ENCODE assay signal across 19 cellular contexts in the genomic region with DNA sequence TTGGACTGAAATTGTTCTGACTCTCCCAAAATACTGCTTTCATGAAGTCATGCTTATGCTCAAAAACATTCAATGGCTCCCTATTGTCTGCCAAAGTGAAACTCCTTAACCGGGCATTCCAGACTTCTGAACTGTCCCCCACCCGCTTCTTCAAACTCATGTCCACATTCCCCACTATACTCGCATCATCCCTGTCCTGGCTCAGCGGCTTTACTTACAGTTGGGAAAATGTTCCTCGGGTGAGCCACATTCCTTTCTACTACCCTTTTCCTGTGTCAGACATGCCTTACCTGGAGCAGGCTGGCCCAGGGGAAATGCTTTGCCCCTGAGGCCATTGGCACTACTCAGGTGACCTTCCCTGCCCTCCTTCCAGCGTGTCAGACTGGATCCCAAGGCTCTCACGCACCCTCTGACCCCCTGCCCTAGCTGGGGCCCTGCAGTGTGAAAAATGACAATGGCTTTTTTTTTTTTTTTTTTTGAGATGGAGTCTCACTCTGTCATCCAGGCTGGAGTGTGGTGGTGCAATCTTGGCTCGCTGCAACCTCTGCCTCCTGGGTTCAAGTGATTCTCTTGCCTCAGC. TPM values are rescaled to one million over a fixed set of nuclear protein-coding genes. Genes with fewer than 3 reads are reported as not detected.
DNase-seq lines count a peak whose midpoint lies in the region; ATAC-seq, FAIRE-seq and TF ChIP-seq lines count a peak whose summit lies in the region.
"Had no signal": no experiment of that assay in that cellular context is flagged by ENCODE, and none has a peak within 500 bp of the region (broad histone marks: within the 10 kb centered on the region; RNA-seq: fewer than 3 reads in every experiment).

No MANE protein-coding gene starts in this region.

- no peaks in the 10 kb centered on the region for H3K79me1 ChIP-seq in H1 (ENCODE audit: low read depth, low read length)

- H3K4me1 ChIP-seq in heart left ventricle (peaks cover 13 to 79% (median 49%) of the 10 kb centered on the region in 12 donors), H1 (replicated peaks in 1 of 4; ENCODE audit: control insufficient read depth in 3 of 4, insufficient read depth in 4 of 4, low read length in 3 of 4) (peaks cover 0 to 27% (median 21%) of the 10 kb centered on the region in 4 experiments; a peak in 6 of 7 replicates), upper lobe of right lung (peaks cover 56% of the 10 kb centered on the region)
- peaks cover 8 to 30% of the 10 kb centered on the region in 2 donors for H3K4me1 ChIP-seq in naive thymus-derived CD4-positive, alpha-beta T cell (ENCODE audit: control insufficient read depth in 2 of 2, insufficient read depth in 2 of 2, low read length in 2 of 2)

- H2BK5ac ChIP-seq in H1 (ENCODE audit: low read depth, low read length): no peak overlapping the region

- H3K36me3 ChIP-seq in heart left ventricle (peaks cover 0 to 10% (median 0%) of the 10 kb centered on the region in 9 donors), H1 (ENCODE audit: control insufficient read depth in 2 of 4, insufficient read depth in 4 of 4, low read length in 3 of 4) (no peaks in the 10 kb centered on the region), upper lobe of right lung (no peaks in the 10 kb centered on the region)
- no peaks in the 10 kb centered on the region for H3K36me3 ChIP-seq in naive thymus-derived CD4-positive, alpha-beta T cell (ENCODE audit: control insufficient read depth in 2 of 3, insufficient read depth in 3 of 3, low read length in 3 of 3)
- H3K36me3 ChIP-seq: colonic mucosa, prostate gland, suprapubic skin had no signal

- WGBS in heart left ventricle, 4 donors: 76 to 81% (median 79%) methylated on average over 8 of the region's 8 CpGs
- WGBS in H1 (ENCODE audit: extremely low coverage in 1 of 2, insufficient coverage in 1 of 2, insufficient read length in 1 of 2, insufficient replicate concordance in 2 of 2, low coverage in 1 of 2, low lambda C conversion rate in 2 of 2, missing lambda C conversion rate in 1 of 2), 2 experiments: 84% methylated on average over 7 of the region's 8 CpGs; no CpG with 5 or more reads in 1 of the 2 experiments

- no peak overlapping the region for H2BK15ac ChIP-seq in H1 (ENCODE audit: low read length)

- no peak overlapping the region for H2BK20ac ChIP-seq in H1 (ENCODE audit: low read length)

- no peak overlapping the region for H2AFZ ChIP-seq in H1 (ENCODE audit: low read length)

- H3K27ac Mint-ChIP-seq in naive thymus-derived CD4-positive, alpha-beta T cell: peak overlapping the region in 7 of 9 donors; percentile 62 to 95 (median 80)
- H3K27ac Mint-ChIP-seq: activated naive CD4-positive, alpha-beta T cell treated with anti-CD3 and anti-CD28 coated beads, Interleukin-2, amount 50 U/mL, for 72 hours had no signal

- peaks cover 0 to 31% (median 4%) of the 10 kb centered on the region in 5 donors for H3K27me3 Mint-ChIP-seq in naive thymus-derived CD4-positive, alpha-beta T cell
- peaks cover 11% of the 10 kb centered on the region for H3K27me3 Mint-ChIP-seq in activated T-cell treated with anti-CD3 and anti-CD28 coated beads, Interleukin-2, amount 50 U/mL, for 4 hours (ENCODE audit: low read depth)

- intact Hi-C loops in heart left ventricle (cut with DNase I): no loop called here
- intact Hi-C loops in left cardiac atrium (cut with DNase I): no loop called here
- intact Hi-C loops in naive thymus-derived CD4-positive, alpha-beta T cell (cut with micrococcal nuclease): no loop called here
- intact Hi-C loops in upper lobe of right lung (cut with DNase I): no loop called here

- CTCF ChIA-PET in H1 (lab: Charles Lee; ENCODE audit: partially characterized antibody): interaction anchor here (1.3 to 15.6 kb wide), 4 partner anchors 11 to 26 kb away, joined by 5 to 260 read pairs (median 10); no protein-coding TSS in a partner anchor
- CTCF ChIA-PET in naive thymus-derived CD4-positive, alpha-beta T cell (lab: Charles Lee): no interaction called here

- ATAC-seq in heart left ventricle (no peak), left cardiac atrium (no peak), upper lobe of right lung (no peak), GM21576 (IDR thresholded peaks at IDR 0.05; ENCODE audit: unreplicated experiment) (no peak)
- ATAC-seq in naive thymus-derived CD4-positive, alpha-beta T cell: no peak
- ATAC-seq in activated T-cell treated with anti-CD3 and anti-CD28 coated beads, Interleukin-2, amount 50 U/mL, for 4 hours: no peak
- ATAC-seq: activated naive CD4-positive, alpha-beta T cell treated with anti-CD3 and anti-CD28 coated beads, Interleukin-2, amount 50 U/mL, for 72 hours had no signal

- H3K4me2 ChIP-seq in H1 (ENCODE audit: insufficient read depth in 1 of 2, low read depth in 2 of 2, low read length in 2 of 2): no peak overlapping the region
- H3K4me2 ChIP-seq: KMS-11 had no signal

- H3K9me3 Mint-ChIP-seq in naive thymus-derived CD4-positive, alpha-beta T cell: no peaks in the 10 kb centered on the region
- H3K9me3 Mint-ChIP-seq in activated T-cell treated with anti-CD3 and anti-CD28 coated beads, Interleukin-2, amount 50 U/mL, for 4 hours: no peaks in the 10 kb centered on the region
- H3K9me3 Mint-ChIP-seq: activated naive CD4-positive, alpha-beta T cell treated with anti-CD3 and anti-CD28 coated beads, Interleukin-2, amount 50 U/mL, for 72 hours had no signal

- H3K9me3 ChIP-seq in heart left ventricle (no peaks in the 10 kb centered on the region), H1 (ENCODE audit: insufficient read depth in 2 of 2, low read depth in 1 of 2, low read length in 1 of 2) (no peaks in the 10 kb centered on the region), upper lobe of right lung (no peaks in the 10 kb centered on the region)
- no peaks in the 10 kb centered on the region for H3K9me3 ChIP-seq in naive thymus-derived CD4-positive, alpha-beta T cell (ENCODE audit: control insufficient read depth in 2 of 3, low read length in 3 of 3)
- H3K9me3 ChIP-seq: colonic mucosa, prostate gland, suprapubic skin had no signal

- FAIRE-seq in H1 (lab: Jason Lieb, UNC): no peak
- FAIRE-seq: H54 had no signal

- no peak overlapping the region for H4K91ac ChIP-seq in H1 (replicated peaks; ENCODE audit: insufficient read length, low read length)

- H3K4ac ChIP-seq in H1 (replicated peaks; ENCODE audit: insufficient read length, low read depth, low read length): no peak overlapping the region

- H3K14ac ChIP-seq in H1 (ENCODE audit: insufficient read length): no peak overlapping the region

- POLR2A ChIA-PET in H1 (lab: Charles Lee; ENCODE audit: partially characterized antibody): interaction anchor here (1.5 to 5.7 kb wide), 4 partner anchors 7 to 195 kb away, joined by 3 to 30 read pairs (median 16); a partner anchor contains a TSS
- POLR2A ChIA-PET in naive thymus-derived CD4-positive, alpha-beta T cell (lab: Charles Lee): no interaction called here

- H3K27ac ChIP-seq in heart left ventricle (peak overlapping the region in 11 of 12 donors; percentile 89 to 99 (median 95)), H1 (ENCODE audit: low read depth, low read length) (no peak overlapping the region), upper lobe of right lung (peak overlapping the region; percentile 89)
- no peak overlapping the region for H3K27ac ChIP-seq in naive thymus-derived CD4-positive, alpha-beta T cell (ENCODE audit: low read depth, low read length)
- H3K27ac ChIP-seq: KMS-11 had no signal

- H3K23ac ChIP-seq in H1 (ENCODE audit: insufficient read length): no peak overlapping the region

- peak overlapping the region; percentile 40; the same call in 1 of the 2 replicates for H2AK5ac ChIP-seq in H1 (ENCODE audit: low read depth, low read length)

- H3K27me3 ChIP-seq in heart left ventricle (peaks cover 0 to 12% (median 0%) of the 10 kb centered on the region in 9 donors), H1 (replicated peaks in 1 of 4; ENCODE audit: control insufficient read depth in 3 of 4, extremely low read depth in 1 of 4, insufficient read depth in 3 of 4, low read length in 3 of 4) (peaks cover 1 to 19% (median 11%) of the 10 kb centered on the region in 4 experiments; a peak in 6 of 7 replicates), upper lobe of right lung (no peaks in the 10 kb centered on the region)
- no peaks in the 10 kb centered on the region for H3K27me3 ChIP-seq in naive thymus-derived CD4-positive, alpha-beta T cell (ENCODE audit: control insufficient read depth in 2 of 2, insufficient read depth in 2 of 2, low read length in 2 of 2)
- H3K27me3 ChIP-seq: suprapubic skin had no signal

- no peak overlapping the region for H2BK120ac ChIP-seq in H1 (replicated peaks; ENCODE audit: low read depth, low read length)

- peaks cover 4 to 36% (median 25%) of the 10 kb centered on the region in 7 donors for H3K4me1 Mint-ChIP-seq in naive thymus-derived CD4-positive, alpha-beta T cell
- H3K4me1 Mint-ChIP-seq in activated T-cell treated with anti-CD3 and anti-CD28 coated beads, Interleukin-2, amount 50 U/mL, for 4 hours (ENCODE audit: low read depth): peaks cover 20% of the 10 kb centered on the region

- TF ChIP-seq EP300 in H1 (IDR thresholded peaks at IDR 0.05; ENCODE audit: borderline replicate concordance in 1 of 2, low read depth in 2 of 2, low read length in 2 of 2): no peak

- no peak overlapping the region for H2BK12ac ChIP-seq in H1 (ENCODE audit: low read depth, low read length)

- H3K9ac ChIP-seq in H1 (replicated peaks in 1 of 4; ENCODE audit: extremely low read depth in 1 of 4, low read depth in 3 of 4, low read length in 3 of 4): no peak overlapping the region
- H3K9ac ChIP-seq: KMS-11 had no signal

- H4K5ac ChIP-seq in H1 (ENCODE audit: insufficient read length, low read depth, low read length): no peak overlapping the region

- TF ChIP-seq POLR2A in heart left ventricle (IDR thresholded peaks at IDR 0.05) (no peak), H1 (IDR thresholded peaks at IDR 0.05; ENCODE audit: control extremely low read depth in 1 of 2, low read depth in 2 of 2, low read length in 2 of 2) (no peak)

- no peak overlapping the region for H3K18ac ChIP-seq in H1 (ENCODE audit: extremely low read depth, low read length)

- H4K20me1 ChIP-seq in H1 (replicated peaks in 1 of 2; ENCODE audit: control insufficient read depth in 1 of 2, insufficient read depth in 2 of 2, low read length in 2 of 2): no peaks in the 10 kb centered on the region

- H3K23me2 ChIP-seq in H1 (ENCODE audit: low read depth, low read length): peaks cover 2% of the 10 kb centered on the region; the same call in 1 of the 2 replicates

- H3K4me3 Mint-ChIP-seq in naive thymus-derived CD4-positive, alpha-beta T cell: peak overlapping the region in 1 of 10 donors; percentile 29
- H3K4me3 Mint-ChIP-seq in activated T-cell treated with anti-CD3 and anti-CD28 coated beads, Interleukin-2, amount 50 U/mL, for 4 hours: no peak overlapping the region

- no peak for TF ChIP-seq RAD21 in H1 (IDR thresholded peaks at IDR 0.05 in 1 of 2, conservative IDR thresholded peaks at IDR 0.05 in 1 of 2; ENCODE audit: low read depth in 2 of 2, low read length in 2 of 2)

- H4K8ac ChIP-seq in H1 (ENCODE audit: extremely low read depth, insufficient read depth, low read length): no peak overlapping the region

- no peaks in the 10 kb centered on the region for H3K79me2 ChIP-seq in H1 (ENCODE audit: control insufficient read depth in 1 of 2, insufficient read depth in 2 of 2, low read length in 2 of 2)

- H3K4me3 ChIP-seq in heart left ventricle: no peak overlapping the region
- H3K4me3 ChIP-seq in H1 (ENCODE audit: extremely low read depth in 1 of 4, insufficient read depth in 2 of 4, low read depth in 3 of 4, low read length in 4 of 4): no peak overlapping the region
- no peak overlapping the region for H3K4me3 ChIP-seq in naive thymus-derived CD4-positive, alpha-beta T cell (ENCODE audit: low read length)
- H3K4me3 ChIP-seq in upper lobe of right lung: no peak overlapping the region
- H3K4me3 ChIP-seq: colonic mucosa, prostate gland, suprapubic skin had no signal

- H3K56ac ChIP-seq in H1 (replicated peaks; ENCODE audit: insufficient read length, low read depth, low read length): no peak overlapping the region

- DNase-seq in heart left ventricle (peak in 1 of 5 donors; percentile 21), left cardiac atrium (no peak), H1 (ENCODE audit: low read depth in 1 of 2, low spot score in 2 of 2) (no peak), upper lobe of right lung (no peak), NCI-H345 (lab: John Stamatoyannopoulos, UW) (no peak)
- peak in 1 of 9 donors; percentile 1 for DNase-seq in naive thymus-derived CD4-positive, alpha-beta T cell
- DNase-seq in activated T-cell treated with anti-CD3 and anti-CD28 coated beads, Interleukin-2, amount 50 U/mL, for 4 hours: no peak
- DNase-seq: activated CD8-positive, alpha-beta memory T cell treated with anti-CD3 and anti-CD28 coated beads for 24 hours; colonic mucosa; foreskin fibroblast; left colon; NCI-H2081 had no signal

- H3K36me3 Mint-ChIP-seq in naive thymus-derived CD4-positive, alpha-beta T cell: no peaks in the 10 kb centered on the region
- H3K36me3 Mint-ChIP-seq in activated T-cell treated with anti-CD3 and anti-CD28 coated beads, Interleukin-2, amount 50 U/mL, for 4 hours (ENCODE audit: insufficient read depth): no peaks in the 10 kb centered on the region
- H3K36me3 Mint-ChIP-seq: activated naive CD4-positive, alpha-beta T cell treated with anti-CD3 and anti-CD28 coated beads, Interleukin-2, amount 50 U/mL, for 72 hours had no signal

- TF ChIP-seq CTCF in heart left ventricle (IDR thresholded peaks at IDR 0.05) (no peak), H1 (IDR thresholded peaks at IDR 0.05; ENCODE audit: control extremely low read depth in 1 of 3, insufficient read depth in 1 of 3, low read depth in 1 of 3, low read length in 3 of 3) (no peak), upper lobe of right lung (IDR thresholded peaks at IDR 0.05) (no peak)

RNA-seq across cellular contexts. Expression of a gene that starts 5.3 kb away (rescaled TPM):
- total RNA-seq in heart left ventricle (10 to 100 TPM; 11.8 to 37.9 (median 21.9) TPM), left cardiac atrium (10 to 100 TPM; 45.7 to 70.8 TPM), upper lobe of right lung (34.3 TPM)
- polyA plus RNA-seq in heart left ventricle (10 to 100 TPM; 16.7 to 25.9 TPM), H1 (2011; rRNA removed) (2.7 and 3.3 TPM in 2 replicates)
- total RNA-seq in H1 (2021; fragmentation: NEBNext Ultra II Directional; extraction: Animal tissue kit (Norgen Biotek cat#: 25700)): 3.7 and 4.0 TPM in 2 replicates
- polyA plus RNA-seq in H1 (2011; cell fraction: cytosol; rRNA removed): 1.7 TPM
- 1.7 TPM for polyA plus RNA-seq in H1 (2011; cell fraction: nucleus; rRNA removed)
- polyA plus RNA-seq in H1 (2012, experiment 1 of 2): 1.4 to 3.4 TPM (median 2.9 TPM) in 4 replicates
- polyA plus RNA-seq in H1 (2012, experiment 2 of 2): 4.0 TPM
- polyA plus RNA-seq in H1 (2013, experiment 1 of 2): 2.8 TPM
- polyA plus RNA-seq in H1 (2013, experiment 2 of 2): 2.8 TPM
- polyA minus RNA-seq in H1 (2011; rRNA and poly(A)+ RNA removed): 0.19 and 1.4 TPM in 2 replicates
- polyA minus RNA-seq in H1 (2011; cell fraction: cytosol; rRNA and poly(A)+ RNA removed): 0.66 TPM
- 0.80 TPM for polyA minus RNA-seq in H1 (2011; cell fraction: nucleus; rRNA and poly(A)+ RNA removed)
- total RNA-seq in naive thymus-derived CD4-positive, alpha-beta T cell: not detected
- polyA plus RNA-seq in naive thymus-derived CD4-positive, alpha-beta T cell: under 1 TPM; 0.33 to 0.35 TPM
- total RNA-seq in activated T-cell treated with anti-CD3 and anti-CD28 coated beads, Interleukin-2, amount 50 U/mL, for 4 hours: not detected
- total RNA-seq: activated naive CD4-positive, alpha-beta T cell treated with anti-CD3 and anti-CD28 coated beads, Interleukin-2, amount 50 U/mL, for 72 hours had no signal

RNA-seq across cellular contexts. Expression of a gene that starts 7.7 kb away (rescaled TPM):
- total RNA-seq in heart left ventricle (1 to 10 TPM; 1.1 to 4.9 (median 2.7) TPM), left cardiac atrium (1 to 10 TPM; 5.5 to 7.7 TPM), upper lobe of right lung (7.7 TPM)
- polyA plus RNA-seq in heart left ventricle (1 to 10 TPM; 1.2 to 7.6 TPM), H1 (2011; rRNA removed) (0.77 and 1.1 TPM in 2 replicates)
- total RNA-seq in H1 (2021; fragmentation: NEBNext Ultra II Directional; extraction: Animal tissue kit (Norgen Biotek cat#: 25700)): 1.4 and 2.1 TPM in 2 replicates
- 1.4 TPM for polyA plus RNA-seq in H1 (2011; cell fraction: cytosol; rRNA removed)
- polyA plus RNA-seq in H1 (2011; cell fraction: nucleus; rRNA removed): 3.1 TPM
- 1.1 to 1.6 TPM (median 1.5 TPM) in 4 replicates for polyA plus RNA-seq in H1 (2012, experiment 1 of 2)
- polyA plus RNA-seq in H1 (2012, experiment 2 of 2): 2.3 TPM
- polyA plus RNA-seq in H1 (2013, experiment 1 of 2): 2.0 TPM
- polyA plus RNA-seq in H1 (2013, experiment 2 of 2): 1.5 TPM
- 0.12 and 0.22 TPM in 2 replicates for polyA minus RNA-seq in H1 (2011; rRNA and poly(A)+ RNA removed)
- not detected for polyA minus RNA-seq in H1 (2011; cell fraction: cytosol; rRNA and poly(A)+ RNA removed)
- polyA minus RNA-seq in H1 (2011; cell fraction: nucleus; rRNA and poly(A)+ RNA removed): 3.5 TPM
- not detected for total RNA-seq in naive thymus-derived CD4-positive, alpha-beta T cell
- polyA plus RNA-seq in naive thymus-derived CD4-positive, alpha-beta T cell: 1 to 10 TPM in 1 of 2 donors, not detected in 1; 1.3 TPM
- not detected for total RNA-seq in activated T-cell treated with anti-CD3 and anti-CD28 coated beads, Interleukin-2, amount 50 U/mL, for 4 hours
- total RNA-seq: A673; activated naive CD4-positive, alpha-beta T cell treated with anti-CD3 and anti-CD28 coated beads, Interleukin-2, amount 50 U/mL, for 72 hours had no signal

RNA-seq across cellular contexts. Expression of a gene that starts 30.9 kb away (rescaled TPM):
- total RNA-seq in heart left ventricle (10 to 100 TPM in 7 of 9 donors, 1 to 10 TPM in 2; 6.3 to 49.4 (median 14.1) TPM), left cardiac atrium (10 to 100 TPM; 16.0 to 18.9 TPM), upper lobe of right lung (46.4 TPM)
- polyA plus RNA-seq in heart left ventricle (10 to 100 TPM; 11.7 to 18.3 TPM), H1 (2011; rRNA removed) (21.2 and 27.9 TPM in 2 replicates)
- 25.9 and 26.2 TPM in 2 replicates for total RNA-seq in H1 (2021; fragmentation: NEBNext Ultra II Directional; extraction: Animal tissue kit (Norgen Biotek cat#: 25700))
- polyA plus RNA-seq in H1 (2011; cell fraction: cytosol; rRNA removed): 15.5 TPM
- polyA plus RNA-seq in H1 (2011; cell fraction: nucleus; rRNA removed): 46.6 TPM
- polyA plus RNA-seq in H1 (2012, experiment 1 of 2): 16.4 to 25.4 TPM (median 22.4 TPM) in 4 replicates
- 15.6 TPM for polyA plus RNA-seq in H1 (2012, experiment 2 of 2)
- 30.8 TPM for polyA plus RNA-seq in H1 (2013, experiment 1 of 2)
- polyA plus RNA-seq in H1 (2013, experiment 2 of 2): 30.3 TPM
- 12.5 and 16.5 TPM in 2 replicates for polyA minus RNA-seq in H1 (2011; rRNA and poly(A)+ RNA removed)
- polyA minus RNA-seq in H1 (2011; cell fraction: cytosol; rRNA and poly(A)+ RNA removed): 16.4 TPM
- polyA minus RNA-seq in H1 (2011; cell fraction: nucleus; rRNA and poly(A)+ RNA removed): 22.9 TPM
- 100 to 1,000 TPM in 1 of 5 experiments, 10 to 100 TPM in 4; 31.1 to 119 (median 35.4) TPM for total RNA-seq in naive thymus-derived CD4-positive, alpha-beta T cell
- polyA plus RNA-seq in naive thymus-derived CD4-positive, alpha-beta T cell: 1 to 10 TPM; 2.9 to 7.5 TPM
- total RNA-seq in activated T-cell treated with anti-CD3 and anti-CD28 coated beads, Interleukin-2, amount 50 U/mL, for 4 hours: 10 to 100 TPM; 29.5 to 37.0 (median 34.3) TPM

RNA-seq across cellular contexts. Expression of a gene that starts 53.5 kb away (rescaled TPM):
- total RNA-seq in heart left ventricle (1 to 10 TPM; 3.3 to 7.8 (median 5.6) TPM), left cardiac atrium (1 to 10 TPM; 5.0 to 5.1 TPM), upper lobe of right lung (24.5 TPM)
- polyA plus RNA-seq in heart left ventricle (1 to 10 TPM; 2.1 to 2.3 TPM), H1 (2011; rRNA removed) (0.09 TPM in 1 of 2 replicates, not detected in the other)
- total RNA-seq in H1 (2021; fragmentation: NEBNext Ultra II Directional; extraction: Animal tissue kit (Norgen Biotek cat#: 25700)): not detected in 2 replicates
- not detected for polyA plus RNA-seq in H1 (2011; cell fraction: cytosol; rRNA removed)
- polyA plus RNA-seq in H1 (2011; cell fraction: nucleus; rRNA removed): not detected
- not detected in 4 replicates for polyA plus RNA-seq in H1 (2012, experiment 1 of 2)
- not detected for polyA plus RNA-seq in H1 (2012, experiment 2 of 2)
- not detected for polyA plus RNA-seq in H1 (2013, experiment 1 of 2)
- not detected for polyA plus RNA-seq in H1 (2013, experiment 2 of 2)
- not detected in 2 replicates for polyA minus RNA-seq in H1 (2011; rRNA and poly(A)+ RNA removed)
- polyA minus RNA-seq in H1 (2011; cell fraction: cytosol; rRNA and poly(A)+ RNA removed): not detected
- not detected for polyA minus RNA-seq in H1 (2011; cell fraction: nucleus; rRNA and poly(A)+ RNA removed)
- 1 to 10 TPM in 1 of 5 experiments, under 1 TPM in 2, not detected in 2; 0.48 to 7.5 (median 0.58) TPM for total RNA-seq in naive thymus-derived CD4-positive, alpha-beta T cell
- not detected for polyA plus RNA-seq in naive thymus-derived CD4-positive, alpha-beta T cell
- total RNA-seq in activated T-cell treated with anti-CD3 and anti-CD28 coated beads, Interleukin-2, amount 50 U/mL, for 4 hours: not detected
- total RNA-seq: A673; activated naive CD4-positive, alpha-beta T cell treated with anti-CD3 and anti-CD28 coated beads, Interleukin-2, amount 50 U/mL, for 72 hours had no signal

Comparison
In these comparisons a context has a peak if more than half of its experiments do, and no peak if none do; other contexts are left out.
1. H3K27ac ChIP-seq: peak in heart left ventricle (11 of 12) and upper lobe of right lung (single experiment); none in H1 (single experiment) and naive thymus-derived CD4-positive, alpha-beta T cell (single experiment).